Comparison of ENCODE assay signal across 10 cellular contexts in genomic region chr5:115815006-115815692, GRCh38. TPM values are rescaled to one million over a fixed set of nuclear protein-coding genes. Genes with fewer than 3 reads are reported as not detected.
DNase-seq lines count a peak whose midpoint lies in the region; ATAC-seq and TF ChIP-seq lines count a peak whose summit lies in the region.
"Had no signal": no experiment of that assay in that cellular context is flagged by ENCODE, and none has a peak within 500 bp of the region (broad histone marks: within the 10 kb centered on the region; RNA-seq: fewer than 3 reads in every experiment).

No MANE protein-coding gene starts in this region.

- peak overlapping the region; percentile 78 for H3K4me2 ChIP-seq in mesenchymal stem cell (ENCODE audit: low read length, poor library complexity, severe bottlenecking)

- TF ChIP-seq POLR2A in body of pancreas (IDR thresholded peaks at IDR 0.05) (no peak), tibial nerve (IDR thresholded peaks at IDR 0.05) (no peak)

- no peak overlapping the region for H2AK5ac ChIP-seq in mesenchymal stem cell (ENCODE audit: low read length, severe bottlenecking)

- H3K9me3 ChIP-seq in body of pancreas (no peaks in the 10 kb centered on the region), mesenchymal stem cell (ENCODE audit: control insufficient read depth, low read length) (no peaks in the 10 kb centered on the region), tibial nerve (no peaks in the 10 kb centered on the region)

- DNase-seq in activated T-cell treated with anti-CD3 and anti-CD28 coated beads, Interleukin-2, amount 50 U/mL, for 72 hours: peak in 1 of 2 donors; percentile 10
- DNase-seq in activated T-cell treated with anti-CD3 and anti-CD28 coated beads for 4 hours (no peak), body of pancreas (no peak), mesenchymal stem cell (no peak), tibial nerve (ENCODE audit: low spot score in 2 of 2) (no peak), NCI-H187 treated with DMSO at 0.1 percent for 48 hours (lab: John Stamatoyannopoulos, UW) (no peak), NCI-H510A treated with DMSO at 0.1 percent for 48 hours (lab: John Stamatoyannopoulos, UW) (no peak)
- DNase-seq: DMS79 treated with DMSO at 0.1 percent for 48 hours, NCI-H1930 had no signal

- no peak overlapping the region for H2AFZ ChIP-seq in mesenchymal stem cell (ENCODE audit: low read depth, low read length)

- H3K27me3 Mint-ChIP-seq in activated T-cell treated with anti-CD3 and anti-CD28 coated beads, Interleukin-2, amount 50 U/mL, for 72 hours (ENCODE audit: low read depth): peaks cover 81% of the 10 kb centered on the region

- H3K27me3 ChIP-seq in body of pancreas: peaks cover 0 to 7% of the 10 kb centered on the region in 2 donors
- H3K27me3 ChIP-seq in mesenchymal stem cell (ENCODE audit: control insufficient read depth in 1 of 2, insufficient read depth in 1 of 2, low read length in 2 of 2): peaks cover 21 to 43% of the 10 kb centered on the region in 2 experiments
- H3K27me3 ChIP-seq in tibial nerve: peaks cover 0 to 34% of the 10 kb centered on the region in 2 donors

- no peak overlapping the region for H4K91ac ChIP-seq in mesenchymal stem cell (ENCODE audit: low read length)

- H3K14ac ChIP-seq in mesenchymal stem cell (ENCODE audit: low read length in 2 of 2): no peak overlapping the region

- no peak overlapping the region for H2BK12ac ChIP-seq in mesenchymal stem cell (ENCODE audit: low read length in 2 of 2)

- H3K23ac ChIP-seq in mesenchymal stem cell (ENCODE audit: low read length in 2 of 2): no peak overlapping the region

- no peaks in the 10 kb centered on the region for H3K36me3 ChIP-seq in body of pancreas (replicated peaks in 1 of 2; ENCODE audit: insufficient read depth in 1 of 2, low read depth in 2 of 2)
- no peaks in the 10 kb centered on the region for H3K36me3 ChIP-seq in mesenchymal stem cell (ENCODE audit: control insufficient read depth in 1 of 2, insufficient read depth in 2 of 2, low read depth in 1 of 2, low read length in 2 of 2)
- H3K36me3 ChIP-seq in tibial nerve: peaks cover 0 to 4% (median 0%) of the 10 kb centered on the region in 3 donors

- H3K27ac Mint-ChIP-seq in activated T-cell treated with anti-CD3 and anti-CD28 coated beads, Interleukin-2, amount 50 U/mL, for 72 hours: no peak overlapping the region

- H2BK15ac ChIP-seq in mesenchymal stem cell (ENCODE audit: low read depth, poor library complexity, severe bottlenecking): no peak overlapping the region

- H2BK5ac ChIP-seq in mesenchymal stem cell (ENCODE audit: low read depth, low read length, poor library complexity, severe bottlenecking): no peak overlapping the region

- peak overlapping the region; percentile 96 for H3K9ac ChIP-seq in mesenchymal stem cell (ENCODE audit: low read length)

- peaks cover 25% of the 10 kb centered on the region for H3K4me1 ChIP-seq in body of pancreas
- peaks cover 14% of the 10 kb centered on the region for H3K4me1 ChIP-seq in mesenchymal stem cell (ENCODE audit: control insufficient read depth, insufficient read depth, low read depth, low read length)
- peaks cover 0 to 20% (median 9%) of the 10 kb centered on the region in 4 donors for H3K4me1 ChIP-seq in tibial nerve

- H3K9me3 Mint-ChIP-seq in activated T-cell treated with anti-CD3 and anti-CD28 coated beads, Interleukin-2, amount 50 U/mL, for 72 hours: no peaks in the 10 kb centered on the region

- H4K8ac ChIP-seq in mesenchymal stem cell (ENCODE audit: low read length): no peak overlapping the region

- H3K4ac ChIP-seq in mesenchymal stem cell (ENCODE audit: low read depth in 1 of 2, low read length in 2 of 2): no peak overlapping the region

- peak in 1 of 2 donors; percentile 38 for ATAC-seq in activated T-cell treated with anti-CD3 and anti-CD28 coated beads, Interleukin-2, amount 50 U/mL, for 72 hours (replicated peaks in 1 of 2)
- ATAC-seq in body of pancreas (peak; percentile 11), HG03520 (IDR thresholded peaks at IDR 0.05; ENCODE audit: unreplicated experiment) (no peak)

- 16 to 20% methylated on average over 21 of the region's 21 CpGs for WGBS in body of pancreas, 2 donors
- WGBS in mesenchymal stem cell: 24% methylated on average over 21 of the region's 21 CpGs
- WGBS in tibial nerve, 2 donors: 28 to 33% methylated on average over 21 of the region's 21 CpGs

- H3K27ac ChIP-seq in body of pancreas (no peak overlapping the region), mesenchymal stem cell (ENCODE audit: low read length, poor library complexity, severe bottlenecking) (no peak overlapping the region), tibial nerve (peak overlapping the region; percentile 68 to 92 (median 74))

- H3K4me3 ChIP-seq in body of pancreas (no peak overlapping the region), mesenchymal stem cell (ENCODE audit: insufficient read depth in 1 of 2, low read depth in 1 of 2, low read length in 2 of 2) (peak overlapping the region in 1 of 2 experiments; percentile 85), tibial nerve (peak overlapping the region; percentile 52 to 64 (median 57))

- TF ChIP-seq CTCF in body of pancreas (IDR thresholded peaks at IDR 0.05): no peak
- no peak for TF ChIP-seq CTCF in tibial nerve (IDR thresholded peaks at IDR 0.05)

- peaks cover 28% of the 10 kb centered on the region for H3K4me1 Mint-ChIP-seq in activated T-cell treated with anti-CD3 and anti-CD28 coated beads, Interleukin-2, amount 50 U/mL, for 72 hours (ENCODE audit: low read depth)

- peak overlapping the region; percentile 79 to 81 for H3K4me3 Mint-ChIP-seq in activated T-cell treated with anti-CD3 and anti-CD28 coated beads, Interleukin-2, amount 50 U/mL, for 72 hours

- no peak overlapping the region for H3K18ac ChIP-seq in mesenchymal stem cell (ENCODE audit: low read depth in 1 of 2, low read length in 2 of 2)

- no peak for TF ChIP-seq EP300 in tibial nerve (IDR thresholded peaks at IDR 0.05)

- H2BK120ac ChIP-seq in mesenchymal stem cell (ENCODE audit: low read depth, low read length): no peak overlapping the region

- H3K79me1 ChIP-seq in mesenchymal stem cell (replicated peaks; ENCODE audit: low read length, poor library complexity, severe bottlenecking): no peaks in the 10 kb centered on the region

- no peaks in the 10 kb centered on the region for H3K36me3 Mint-ChIP-seq in activated T-cell treated with anti-CD3 and anti-CD28 coated beads, Interleukin-2, amount 50 U/mL, for 72 hours (ENCODE audit: insufficient read depth in 2 of 2)

- intact Hi-C loops in body of pancreas (cut with DNase I): no loop called here

RNA-seq across cellular contexts. Expression of gene CDO1, which starts 1.3 kb away (rescaled TPM):
- total RNA-seq in activated T-cell treated with anti-CD3 and anti-CD28 coated beads, Interleukin-2, amount 50 U/mL, for 72 hours: under 1 TPM; 0.42 to 0.50 TPM
- total RNA-seq in body of pancreas (10 to 100 TPM in 1 of 2 donors, 1 to 10 TPM in 1; 7.3 to 92.3 TPM), tibial nerve (1,000 to 10,000 TPM in 2 of 4 donors, 100 to 1,000 TPM in 2; 536 to 1,379 (median 988) TPM)
- 0.46 TPM for polyA plus RNA-seq in mesenchymal stem cell (2013, experiment 1 of 2)
- polyA plus RNA-seq in mesenchymal stem cell (2013, experiment 2 of 2): 0.70 TPM

RNA-seq across cellular contexts. Expression of gene ATG12, which starts 26.2 kb away (rescaled TPM):
- total RNA-seq in activated T-cell treated with anti-CD3 and anti-CD28 coated beads, Interleukin-2, amount 50 U/mL, for 72 hours: 10 to 100 TPM; 43.0 to 50.0 TPM
- 10 to 100 TPM; 28.3 to 47.5 TPM for total RNA-seq in body of pancreas
- 67.9 TPM for polyA plus RNA-seq in mesenchymal stem cell (2013, experiment 1 of 2)
- polyA plus RNA-seq in mesenchymal stem cell (2013, experiment 2 of 2): 76.1 TPM
- total RNA-seq in tibial nerve: 10 to 100 TPM; 36.0 to 68.1 (median 49.7) TPM

RNA-seq across cellular contexts. Expression of gene AP3S1, which starts 26.6 kb away (rescaled TPM):
- total RNA-seq in activated T-cell treated with anti-CD3 and anti-CD28 coated beads, Interleukin-2, amount 50 U/mL, for 72 hours: 10 to 100 TPM; 58.7 to 63.4 TPM
- total RNA-seq in body of pancreas (10 to 100 TPM; 47.8 to 87.9 TPM), tibial nerve (10 to 100 TPM; 46.0 to 72.0 (median 46.6) TPM)
- polyA plus RNA-seq in mesenchymal stem cell (2013, experiment 1 of 2): 72.2 TPM
- 79.1 TPM for polyA plus RNA-seq in mesenchymal stem cell (2013, experiment 2 of 2)

Comparison
In these comparisons a context has a peak if more than half of its experiments do, and no peak if none do; other contexts are left out.
1. H3K27ac ChIP-seq: peak in tibial nerve (4 of 4); none in body of pancreas (0 of 4) and mesenchymal stem cell (single experiment).
2. H3K4me3 ChIP-seq: peak in tibial nerve (4 of 4); none in body of pancreas (0 of 2).
3. RNA of gene CDO1, which starts 1.3 kb away (total RNA-seq): 536 to 1,379 TPM in tibial nerve; 7.3 to 92.3 TPM in body of pancreas and 0.42 to 0.50 TPM in activated T-cell treated with anti-CD3 and anti-CD28 coated beads, Interleukin-2, amount 50 U/mL, for 72 hours; every median in the first group is over 4 times any median in the second.